8 cellular contexts compared by ENCODE assay signal in the genomic region with DNA sequence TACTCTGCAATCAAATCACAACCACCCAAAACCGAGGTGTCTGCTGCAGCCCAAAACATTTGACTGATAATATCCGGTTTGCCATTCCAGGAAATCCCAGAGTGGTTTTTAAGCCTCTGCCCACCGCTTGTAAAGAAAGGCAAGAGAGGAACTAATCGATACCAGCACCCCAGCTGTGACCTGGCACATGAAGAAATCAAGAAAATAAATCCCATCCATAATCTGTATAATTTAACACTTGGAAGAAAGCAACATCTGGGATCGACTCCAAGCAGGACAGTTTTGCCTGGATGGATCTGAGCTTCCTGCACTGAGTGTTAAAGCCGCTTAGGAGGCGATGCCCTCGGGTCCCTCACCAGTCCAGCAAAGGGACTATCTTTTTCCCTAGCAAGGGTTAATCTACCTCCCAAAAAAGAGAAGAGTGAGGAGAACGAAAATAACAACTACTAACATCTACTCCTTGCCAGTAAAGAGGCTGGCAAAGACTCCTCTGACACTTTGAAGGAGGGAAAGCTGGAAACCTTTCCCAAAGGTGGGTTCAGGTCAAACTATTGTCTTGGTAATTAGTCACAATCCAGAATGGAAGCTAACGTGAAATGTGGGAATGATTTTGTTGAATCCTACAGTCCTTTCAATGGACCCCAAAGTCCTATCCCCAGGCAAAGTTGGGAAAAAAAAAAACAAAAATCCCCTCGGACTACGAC. TPM values are rescaled to one million over a fixed set of nuclear protein-coding genes. Genes with fewer than 3 reads are reported as not detected.
DNase-seq lines count a peak whose midpoint lies in the region; ATAC-seq, FAIRE-seq and TF ChIP-seq lines count a peak whose summit lies in the region.

No MANE protein-coding gene starts in this region.

- TF ChIP-seq POLR2A in gastroesophageal sphincter (IDR thresholded peaks at IDR 0.05) (no peak), gastrocnemius medialis (IDR thresholded peaks at IDR 0.05) (no peak), GM12891 (IDR thresholded peaks at IDR 0.05; ENCODE audit: low read depth, low read length) (no peak)

- no peak for TF ChIP-seq CTCF in gastroesophageal sphincter (IDR thresholded peaks at IDR 0.05)
- no peak for TF ChIP-seq CTCF in gastrocnemius medialis (IDR thresholded peaks at IDR 0.05 in 4 of 5, conservative IDR thresholded peaks at IDR 0.05 in 1 of 5)

- H3K27ac ChIP-seq in gastroesophageal sphincter = peak overlapping the region in 3 of 4 donors; percentile 86 to 90 (median 90)
- H3K27ac ChIP-seq in gastrocnemius medialis = peak overlapping the region; percentile 76 to 91 (median 86)

- ATAC-seq in gastroesophageal sphincter (no peak), gastrocnemius medialis (no peak), HG02840 (IDR thresholded peaks at IDR 0.05; ENCODE audit: low FRiP score, unreplicated experiment) (no peak)

- no peaks in the 10 kb centered on the region for H3K9me3 ChIP-seq in HAP-1
- no peaks in the 10 kb centered on the region for H3K9me3 ChIP-seq in gastroesophageal sphincter
- no peaks in the 10 kb centered on the region for H3K9me3 ChIP-seq in gastrocnemius medialis

- in situ Hi-C loops in ACHN (cut with HindIII; ENCODE audit: low pct_ligation_motif_present, low pct_unique_long_range_greater_than_20kb, low sequenced_read_pairs) = no loop called here
- in situ Hi-C loops in HAP-1 (cut with MboI; ENCODE audit: low sequenced_read_pairs) = no loop called here
- in situ Hi-C loops in gastrocnemius medialis (cut with MboI; ENCODE audit: low sequenced_read_pairs in 4 of 4) = loop anchor here in 2 of 4 donors (10.0 to 25.0 kb wide), 3 partner anchors 251 to 642 kb away; a partner anchor contains a TSS

- peak; percentile 46 for DNase-seq in ACHN
- DNase-seq in HAP-1 (ENCODE audit: low spot score in 2 of 2) = peak in 1 of 2 experiments; percentile 5
- peak; percentile 14 for DNase-seq in UCSD-AML1 (lab: John Stamatoyannopoulos, UW; ENCODE audit: unreplicated experiment)
- no peak for DNase-seq in gastrocnemius medialis
- DNase-seq in stimulated activated CD4-positive, alpha-beta T cell treated with anti-CD3 and anti-CD28 coated beads, Interleukin-2, amount 100 ng/mL, for 48 hours = no peak
- no peak for DNase-seq in GM12891 (ENCODE audit: insufficient read length, low spot score)

- 0 out of 2 replicates have a peak, but pooled peaks cover 2% of the 10 kb centered on the region for H3K36me3 ChIP-seq in HAP-1 (replicated peaks)
- H3K36me3 ChIP-seq in gastroesophageal sphincter = no peaks in the 10 kb centered on the region
- no peaks in the 10 kb centered on the region for H3K36me3 ChIP-seq in gastrocnemius medialis

- FAIRE-seq in GM12891 (lab: Jason Lieb, UNC) = no peak

- peak overlapping the region; percentile 4 for H3K4me3 ChIP-seq in HAP-1
- peak overlapping the region; percentile 83 to 88 for H3K4me3 ChIP-seq in gastroesophageal sphincter
- peak overlapping the region; percentile 84 to 96 (median 88) for H3K4me3 ChIP-seq in gastrocnemius medialis

- intact Hi-C loops in gastrocnemius medialis (cut with DNase I; ENCODE audit: low total_unique reads) = loop anchor here (2.0 kb wide), 1 partner anchor 73 kb away; no protein-coding TSS in a partner anchor

- no peak for TF ChIP-seq EP300 in gastroesophageal sphincter (IDR thresholded peaks at IDR 0.05)

- H3K4me1 ChIP-seq in HAP-1 (peaks cover 5% of the 10 kb centered on the region), gastroesophageal sphincter (peaks cover 0 to 41% (median 0%) of the 10 kb centered on the region in 3 donors), gastrocnemius medialis (peaks cover 28 to 46% of the 10 kb centered on the region in 2 donors)

- WGBS in gastroesophageal sphincter (ENCODE audit: low coverage in 1 of 2), 2 donors = 7 to 19% methylated on average over 11 to 12 of the region's 12 CpGs

- H3K27me3 ChIP-seq in HAP-1 (ENCODE audit: low read depth) (peaks cover 7% of the 10 kb centered on the region; the same call in 1 of the 2 replicates), gastroesophageal sphincter (no peaks in the 10 kb centered on the region), gastrocnemius medialis (no peaks in the 10 kb centered on the region)

TF ChIP-seq in GM12891, 5 proteins besides CTCF, POLR2A, EP300 and RAD21:
- TF ChIP-seq POLR2AphosphoS5 (IDR thresholded peaks at IDR 0.05; ENCODE audit: low read depth, low read length) (no peak), SPI1 (IDR thresholded peaks at IDR 0.05; ENCODE audit: low read depth, low read length) (no peak), POU2F2 (IDR thresholded peaks at IDR 0.05; ENCODE audit: low read depth, low read length) (no peak), PAX5 (IDR thresholded peaks at IDR 0.05; ENCODE audit: insufficient read depth, low read length, severe bottlenecking) (no peak)
TF ChIP-seq in GM12891: peak in this region for 0.

RNA-seq across cellular contexts. Expression of a gene that starts 2.0 kb away (rescaled TPM):
- total RNA-seq in gastroesophageal sphincter (10 to 100 TPM; 14.0 to 34.1 (median 24.2) TPM), gastrocnemius medialis (10 to 100 TPM in 2 of 4 donors, 1 to 10 TPM in 2; 8.7 to 12.0 (median 10.2) TPM)
- 0.81 TPM for polyA plus RNA-seq in GM12891 (2012; ENCODE audit: low read depth, missing spikeins)

RNA-seq across cellular contexts. Expression of a gene that starts 2.3 kb away (rescaled TPM):
- total RNA-seq in gastroesophageal sphincter = 10 to 100 TPM; 17.1 to 38.4 (median 29.5) TPM
- 10 to 100 TPM; 12.2 to 16.5 (median 15.0) TPM for total RNA-seq in gastrocnemius medialis
- polyA plus RNA-seq in GM12891 (2012; ENCODE audit: low read depth, missing spikeins) = 28.3 TPM

Comparison
In these comparisons a context has a peak if more than half of its experiments do, and no peak if none do; other contexts are left out.
1. DNase-seq: peak in ACHN (single experiment) and UCSD-AML1 (single experiment); none in gastrocnemius medialis (0 of 2), stimulated activated CD4-positive, alpha-beta T cell treated with anti-CD3 and anti-CD28 coated beads, Interleukin-2, amount 100 ng/mL, for 48 hours (0 of 2) and GM12891 (single experiment).
2. H3K4me3 ChIP-seq: peak in every context shown above with its lines; median percentile 88 in gastrocnemius medialis; 86 in gastroesophageal sphincter; 4 in HAP-1.